Comparison of ENCODE assay signal across 8 cellular contexts in genomic region chr14:49585803-49586672, GRCh38. TPM values are rescaled to one million over a fixed set of nuclear protein-coding genes. Genes with fewer than 3 reads are reported as not detected.
DNase-seq lines count a peak whose midpoint lies in the region; ATAC-seq and TF ChIP-seq lines count a peak whose summit lies in the region.

Gene RPS29 (minus strand): TSS chr14:49586380. CDS start chr14:49586346, 34 bp downstream.

- H3K4me1 Mint-ChIP-seq in activated CD4-positive, alpha-beta T cell treated with anti-CD3 and anti-CD28 coated beads for 36 hours: peaks cover 40% of the 10 kb centered on the region

- intact Hi-C loops in activated CD4-positive, alpha-beta T cell treated with anti-CD3 and anti-CD28 coated beads for 36 hours (cut with DNase I, micrococcal nuclease): loop anchor here (1.0 to 10.0 kb wide), 8 partner anchors 12 to 645 kb away; partner anchors contain the start of genes LRR1 (in 2 of the 2), MGAT2 (in 2 of the 2), RPL36AL (in 2 of the 2) and KLHDC2 (in 1 of the 2)

- H3K4me3 ChIP-seq in choroid plexus epithelial cell (ENCODE audit: low read depth, low read length) (peak within 1 kb of the TSS; percentile 78), kidney epithelial cell (ENCODE audit: low read depth, low read length) (peak within 1 kb of the TSS; percentile 80)

- peak within 1 kb of the TSS; percentile 92 for H3K4me3 Mint-ChIP-seq in activated CD4-positive, alpha-beta T cell treated with anti-CD3 and anti-CD28 coated beads for 36 hours

- ATAC-seq in HG03442 (IDR thresholded peaks at IDR 0.05; ENCODE audit: unreplicated experiment): peak; percentile 87
- ATAC-seq in activated CD4-positive, alpha-beta T cell treated with anti-CD3 and anti-CD28 coated beads for 36 hours: peak; percentile 84

- POLR2A ChIA-PET in activated CD4-positive, alpha-beta T cell treated with anti-CD3 and anti-CD28 coated beads for 36 hours (lab: Charles Lee): interaction anchor here (0.6 to 2.2 kb wide), 8 partner anchors 9 to 49 kb away, joined by 3 to 18 read pairs (median 4); partner anchors contain the start of genes DNAAF2, LRR1 and RPL36AL

- DNase-seq in AML-193 (lab: John Stamatoyannopoulos, UW): peak; percentile 97
- DNase-seq in GM19238 (ENCODE audit: insufficient read length, low spot score): peak; percentile 58
- DNase-seq in NCI-H524 (lab: John Stamatoyannopoulos, UW): peak; percentile 100
- peak; percentile 99 for DNase-seq in activated CD4-positive, alpha-beta T cell treated with anti-CD3 and anti-CD28 coated beads for 36 hours
- DNase-seq in choroid plexus epithelial cell (ENCODE audit: low read depth): peak; percentile 100
- peak; percentile 93 for DNase-seq in kidney epithelial cell (ENCODE audit: low read depth)
- peak; percentile 93 to 97 for DNase-seq in stimulated activated CD4-positive, alpha-beta T cell treated with anti-CD3 and anti-CD28 coated beads, Interleukin-15, amount 100 ng/mL, for 48 hours (ENCODE audit: low read depth in 2 of 2)

- no peaks in the 10 kb centered on the region for H3K27me3 Mint-ChIP-seq in activated CD4-positive, alpha-beta T cell treated with anti-CD3 and anti-CD28 coated beads for 36 hours

- H3K27ac Mint-ChIP-seq in activated CD4-positive, alpha-beta T cell treated with anti-CD3 and anti-CD28 coated beads for 36 hours: peak within 1 kb of the TSS; percentile 96

- no peaks in the 10 kb centered on the region for H3K9me3 Mint-ChIP-seq in activated CD4-positive, alpha-beta T cell treated with anti-CD3 and anti-CD28 coated beads for 36 hours (ENCODE audit: low read depth)

- no peaks in the 10 kb centered on the region for H3K27me3 ChIP-seq in kidney epithelial cell (ENCODE audit: control insufficient read depth, insufficient read depth, low read length)

- TF ChIP-seq CTCF in choroid plexus epithelial cell (conservative IDR thresholded peaks at IDR 0.05; ENCODE audit: low read depth, low read length): no peak
- no peak for TF ChIP-seq CTCF in kidney epithelial cell (IDR thresholded peaks at IDR 0.05; ENCODE audit: insufficient read depth, low read length, poor library complexity, severe bottlenecking)

- peaks cover 53% of the 10 kb centered on the region for H3K36me3 Mint-ChIP-seq in activated CD4-positive, alpha-beta T cell treated with anti-CD3 and anti-CD28 coated beads for 36 hours (ENCODE audit: low read depth)

- CTCF ChIA-PET in activated CD4-positive, alpha-beta T cell treated with anti-CD3 and anti-CD28 coated beads for 36 hours (lab: Charles Lee): interaction anchor here (0.6 to 3.7 kb wide), 18 partner anchors 10 to 900 kb away, joined by 3 to 41 read pairs (median 4); partner anchors contain the start of genes LRR1, MGAT2 and RPL36AL

- no peaks in the 10 kb centered on the region for H3K36me3 ChIP-seq in kidney epithelial cell (ENCODE audit: control insufficient read depth, insufficient read depth, low read length)

RNA-seq across cellular contexts. Expression of gene RPS29, which starts in this region (rescaled TPM):
- 1,000 to 10,000 TPM in 1 of 2 experiments, 100 to 1,000 TPM in 1; 481 to 1,987 TPM for total RNA-seq in activated CD4-positive, alpha-beta T cell treated with anti-CD3 and anti-CD28 coated beads for 36 hours
- total RNA-seq in kidney epithelial cell: 11,881 and 16,427 TPM in 2 replicates

Comparison
In these comparisons a context has a peak if more than half of its experiments do, and no peak if none do; other contexts are left out.
1. Peak in every context shown above with its lines: DNase-seq, ATAC-seq and H3K4me3 ChIP-seq.